8 cellular contexts compared by ENCODE assay signal in genomic region chr1:18955442-18956188, GRCh38. TPM values are rescaled to one million over a fixed set of nuclear protein-coding genes. Genes with fewer than 3 reads are reported as not detected.
DNase-seq lines count a peak whose midpoint lies in the region; ATAC-seq, FAIRE-seq and TF ChIP-seq lines count a peak whose summit lies in the region.

No MANE protein-coding gene starts in this region.

- ATAC-seq in HG02763 (IDR thresholded peaks at IDR 0.05; ENCODE audit: unreplicated experiment) = peak; percentile 11

- peaks cover 25% of the 10 kb centered on the region for H3K36me3 ChIP-seq in NT2/D1 (ENCODE audit: insufficient read depth, insufficient read length, low read length)
- no peaks in the 10 kb centered on the region for H3K36me3 ChIP-seq in parathyroid adenoma (ENCODE audit: control insufficient read depth, insufficient read depth, low read length)

- peak overlapping the region; percentile 84 for H3K9ac ChIP-seq in NT2/D1 (ENCODE audit: insufficient read length, low read depth)
- no peak overlapping the region for H3K9ac ChIP-seq in parathyroid adenoma

- peak; percentile 66 for FAIRE-seq in GM12891 (lab: Jason Lieb, UNC)

- H3K79me2 ChIP-seq in parathyroid adenoma = peaks cover 25% of the 10 kb centered on the region

- H3K4me1 ChIP-seq in NT2/D1 (ENCODE audit: insufficient read depth, insufficient read length) (peaks cover 18% of the 10 kb centered on the region), parathyroid adenoma (peaks cover 22% of the 10 kb centered on the region)

- no peak for TF ChIP-seq CTCF in foreskin fibroblast (IDR thresholded peaks at IDR 0.05; ENCODE audit: low read depth, low read length)
- no peak for TF ChIP-seq CTCF in parathyroid adenoma (IDR thresholded peaks at IDR 0.05)

- H3K4me3 ChIP-seq in NT2/D1 (ENCODE audit: insufficient read length, low read depth) (peak overlapping the region; percentile 70), foreskin fibroblast (ENCODE audit: low read depth in 1 of 2, low read length in 2 of 2) (peak overlapping the region; percentile 68 to 78), parathyroid adenoma (ENCODE audit: low read depth, low read length) (peak overlapping the region; percentile 68)

- no peak for TF ChIP-seq POLR2A in GM12891 (IDR thresholded peaks at IDR 0.05; ENCODE audit: low read depth, low read length)

- H3K9me3 ChIP-seq in NT2/D1 (ENCODE audit: insufficient read depth, low read length) = no peaks in the 10 kb centered on the region
- H3K9me3 ChIP-seq in parathyroid adenoma (ENCODE audit: control insufficient read depth, low read length) = no peaks in the 10 kb centered on the region

- H3K27me3 ChIP-seq in NT2/D1 (ENCODE audit: insufficient read depth, insufficient read length) (peaks cover 15% of the 10 kb centered on the region), parathyroid adenoma (ENCODE audit: control insufficient read depth, insufficient read depth, low read length) (no peaks in the 10 kb centered on the region)

- DNase-seq in GM12891 (ENCODE audit: insufficient read length, low spot score) (peak; percentile 48), NT2/D1 (ENCODE audit: low read depth, low spot score) (no peak), foreskin fibroblast (peak in 1 of 2 donors; percentile 55), pons (ENCODE audit: low spot score) (no peak), NCI-H446 treated with DMSO at 0.1 percent for 48 hours (lab: John Stamatoyannopoulos, UW) (no peak)
- DNase-seq in activated T-helper 1 cell treated with anti-CD3 and anti-CD28 coated beads, Interleukin-2, amount 50 U/mL, for 16 hours (ENCODE audit: low read depth in 1 of 2, low spot score in 1 of 2) = peak; percentile 21 to 36

- no peak overlapping the region for H2AFZ ChIP-seq in parathyroid adenoma

- H3K27ac ChIP-seq in parathyroid adenoma = peak overlapping the region; percentile 39

- peak overlapping the region; percentile 79 for H3K4me2 ChIP-seq in parathyroid adenoma (ENCODE audit: low read length)

TF ChIP-seq in GM12891, 5 proteins besides CTCF, POLR2A, EP300 and RAD21:
- TF ChIP-seq POLR2AphosphoS5 (IDR thresholded peaks at IDR 0.05; ENCODE audit: low read depth, low read length) (no peak), PAX5 (IDR thresholded peaks at IDR 0.05; ENCODE audit: insufficient read depth, low read length, severe bottlenecking) (no peak), TAF1 (IDR thresholded peaks at IDR 0.05; ENCODE audit: low read depth, low read length) (no peak), POU2F2 (IDR thresholded peaks at IDR 0.05; ENCODE audit: low read depth, low read length) (no peak), SPI1 (IDR thresholded peaks at IDR 0.05; ENCODE audit: low read depth, low read length) (no peak)

RNA-seq across cellular contexts. Expression of gene IFFO2, which starts 0.9 kb away (rescaled TPM):
- 8.1 TPM for polyA plus RNA-seq in GM12891 (2012; ENCODE audit: low read depth, missing spikeins)

RNA-seq across cellular contexts. Expression of gene ALDH4A1, which starts 53.3 kb away (rescaled TPM):
- 8.5 TPM for polyA plus RNA-seq in GM12891 (2012; ENCODE audit: low read depth, missing spikeins)

Comparison
In these comparisons a context has a peak if more than half of its experiments do, and no peak if none do; other contexts are left out.
1. DNase-seq: peak in GM12891 (single experiment) and activated T-helper 1 cell treated with anti-CD3 and anti-CD28 coated beads, Interleukin-2, amount 50 U/mL, for 16 hours (2 of 2); none in NT2/D1 (single experiment), pons (single experiment) and NCI-H446 treated with DMSO at 0.1 percent for 48 hours (single experiment).
2. Peak in every context shown above with its lines, with median percentiles within 50 percentile points of each other: H3K4me3 ChIP-seq.